33 cellular contexts compared by ENCODE assay signal in genomic region chr10:35390843-35391152, GRCh38.
"Had no signal": no experiment of that assay in that cellular context is flagged by ENCODE, and none has a peak within 500 bp of the region (broad histone marks: within the 10 kb centered on the region; RNA-seq: fewer than 3 reads in every experiment).

No MANE protein-coding gene starts in this region.

- H3K27me3 Mint-ChIP-seq: activated CD4-positive, alpha-beta memory T cell treated with anti-CD3 and anti-CD28 coated beads, Interleukin-2, amount 10 ng/mL, durations not matched to agents 7 days and 5 days; activated CD4-positive, alpha-beta T cell treated with anti-CD3 and anti-CD28 coated beads for 36 hours; activated naive CD4-positive, alpha-beta T cell treated with anti-CD3 and anti-CD28 coated beads, Interleukin-2, amount 10 ng/mL, durations not matched to agents 7 days and 5 days; activated naive CD8-positive, alpha-beta T cell treated with anti-CD3 and anti-CD28 coated beads for 36 hours; activated T-helper 17 cell treated with anti-CD3 and anti-CD28 coated beads, Interleukin-2, amount 50 U/mL, for 72 hours had no signal

- H3K9me3 ChIP-seq: adrenal gland, body of pancreas, SJCRH30, SK-N-SH had no signal

- H3K4me3 Mint-ChIP-seq: activated CD4-positive, alpha-beta memory T cell treated with anti-CD3 and anti-CD28 coated beads, Interleukin-2, amount 10 ng/mL, durations not matched to agents 7 days and 5 days; activated CD4-positive, alpha-beta T cell treated with anti-CD3 and anti-CD28 coated beads for 36 hours; activated naive CD4-positive, alpha-beta T cell treated with anti-CD3 and anti-CD28 coated beads, Interleukin-2, amount 10 ng/mL, durations not matched to agents 7 days and 5 days; activated naive CD8-positive, alpha-beta T cell treated with anti-CD3 and anti-CD28 coated beads for 36 hours; activated T-helper 17 cell treated with anti-CD3 and anti-CD28 coated beads, Interleukin-2, amount 50 U/mL, for 72 hours had no signal

- DNase-seq: activated CD4-positive, alpha-beta memory T cell treated with anti-CD3 and anti-CD28 coated beads, Interleukin-2, amount 10 ng/mL, durations not matched to agents 7 days and 5 days; activated CD4-positive, alpha-beta T cell treated with anti-CD3 and anti-CD28 coated beads for 36 hours; activated CD4-positive, alpha-beta T cell treated with anti-CD3 and anti-CD28 coated beads, Interleukin-2, amount 50 U/mL, for 1 hour; activated gamma-delta T cell treated with Interleukin-2 at 50 U/mL for 16 hours; activated naive CD4-positive, alpha-beta T cell treated with anti-CD3 and anti-CD28 coated beads, Interleukin-2, amount 10 ng/mL, durations not matched to agents 7 days and 5 days; activated naive CD8-positive, alpha-beta T cell treated with anti-CD3 and anti-CD28 coated beads for 36 hours; activated T-cell treated with anti-CD3 and anti-CD28 coated beads for 4 hours; activated T-cell treated with anti-CD3 and anti-CD28 coated beads, Interleukin-2, amount 50 U/mL, for 48 hours; adrenal gland; aorta; body of pancreas; central memory CD4-positive, alpha-beta T cell; MG63; MV-4-11; NCI-H1092 treated with DMSO at 0.1 percent for 48 hours; NCI-H1417 treated with DMSO at 0.1 percent for 48 hours; NCI-H1694; NCI-H2029; NCI-H2107; NCI-H2171 treated with DMSO at 0.1 percent for 48 hours; NCI-H345; NCI-H510A; NCI-H526 treated with DMSO at 0.1 percent for 48 hours; NCI-H82; NK-92 treated with Interleukin-12 subunit alpha and Interleukin-12 subunit beta, amount 100 ng/mL, for 24 hours; Right ventricle myocardium superior; RPMI8226; SJCRH30; SK-N-SH; T-helper 1 cell; WERI-Rb-1 had no signal

- H3K4me1 ChIP-seq: SJCRH30 had no signal

- H3K27me3 ChIP-seq: adrenal gland, body of pancreas, MG63, SJCRH30 had no signal

- H3K27ac ChIP-seq: body of pancreas, SJCRH30, WERI-Rb-1 had no signal

- H3K27ac Mint-ChIP-seq: activated CD4-positive, alpha-beta memory T cell treated with anti-CD3 and anti-CD28 coated beads, Interleukin-2, amount 10 ng/mL, durations not matched to agents 7 days and 5 days; activated CD4-positive, alpha-beta T cell treated with anti-CD3 and anti-CD28 coated beads for 36 hours; activated naive CD4-positive, alpha-beta T cell treated with anti-CD3 and anti-CD28 coated beads, Interleukin-2, amount 10 ng/mL, durations not matched to agents 7 days and 5 days; activated naive CD8-positive, alpha-beta T cell treated with anti-CD3 and anti-CD28 coated beads for 36 hours had no signal

- ATAC-seq: activated CD4-positive, alpha-beta T cell treated with anti-CD3 and anti-CD28 coated beads for 36 hours; activated T-helper 17 cell treated with anti-CD3 and anti-CD28 coated beads, Interleukin-2, amount 50 U/mL, for 72 hours; body of pancreas; Panc1 had no signal

- H3K4me3 ChIP-seq: adrenal gland, body of pancreas, MG63, SJCRH30 had no signal

- H3K36me3 ChIP-seq: adrenal gland, MG63, SJCRH30, WERI-Rb-1 had no signal
